8 cellular contexts compared by ENCODE assay signal in the genomic region with DNA sequence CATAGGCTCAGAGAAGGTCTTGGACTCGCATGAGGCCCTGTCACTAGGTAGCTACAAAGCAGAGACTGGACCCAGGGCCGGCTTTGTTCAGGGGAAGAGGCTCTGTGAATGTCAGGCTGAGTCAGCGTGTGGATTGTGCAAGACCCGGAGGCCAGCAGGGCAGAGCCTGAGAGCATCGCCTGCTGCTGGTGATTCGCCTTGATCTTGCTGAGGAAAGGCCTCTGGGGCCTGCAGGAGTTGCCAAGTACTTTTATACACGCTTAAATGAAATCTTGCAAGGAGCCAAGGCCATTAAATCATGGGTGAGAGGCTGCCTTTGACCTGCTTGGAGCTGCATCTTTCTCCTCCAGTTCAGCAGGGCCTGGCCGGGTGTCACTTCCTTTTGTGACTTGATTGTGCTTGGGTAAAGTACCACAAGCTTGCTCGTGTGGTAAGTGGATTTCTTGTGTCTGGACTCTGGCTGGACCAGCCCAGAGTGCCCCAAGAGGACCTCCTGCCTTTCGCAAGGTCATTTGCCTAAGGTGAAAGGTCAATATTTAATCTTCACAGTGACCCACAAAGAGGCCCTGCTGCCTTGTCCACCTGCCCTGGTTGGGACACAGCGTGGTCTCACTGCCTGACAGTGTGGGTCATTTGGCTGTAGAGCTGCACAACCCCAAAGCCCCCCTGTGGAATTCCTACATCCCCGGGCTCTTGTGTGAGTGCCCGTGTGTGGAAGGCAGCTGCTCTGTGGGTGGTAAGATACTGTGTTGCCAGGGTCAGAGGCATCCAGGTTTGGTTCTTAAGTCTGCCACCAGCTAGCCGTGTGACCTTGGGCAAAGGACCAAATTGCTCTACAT. TPM values are rescaled to one million over a fixed set of nuclear protein-coding genes. Genes with fewer than 3 reads are reported as not detected.
DNase-seq lines count a peak whose midpoint lies in the region; ATAC-seq and TF ChIP-seq lines count a peak whose summit lies in the region.

No MANE protein-coding gene starts in this region.

- no peaks in the 10 kb centered on the region for H3K27me3 Mint-ChIP-seq in WTC11 (ENCODE audit: low read depth)
- no peaks in the 10 kb centered on the region for H3K27me3 Mint-ChIP-seq in chondrocyte (ENCODE audit: low read depth)

- peak overlapping the region; percentile 23; the same call in 1 of the 2 replicates for H3K27ac Mint-ChIP-seq in WTC11
- peak overlapping the region; percentile 77 for H3K27ac Mint-ChIP-seq in chondrocyte (ENCODE audit: unreplicated experiment)

- POLR2A ChIA-PET in WTC11 (lab: Charles Lee) = interaction anchor here (0.5 to 1.1 kb wide), 2 partner anchors 12 to 38 kb away, joined by 3 to 5 read pairs; no protein-coding TSS in a partner anchor

- CTCF ChIA-PET in WTC11 (lab: Charles Lee) = interaction anchor here (0.9 to 20.7 kb wide), 3 partner anchors 12 to 45 kb away, joined by 4 to 802 read pairs (median 6); a partner anchor contains a TSS

- no peaks in the 10 kb centered on the region for H3K9me3 Mint-ChIP-seq in WTC11
- peaks cover 9% of the 10 kb centered on the region for H3K9me3 Mint-ChIP-seq in chondrocyte (ENCODE audit: low read depth)

- DNase-seq in AML-193 (lab: John Stamatoyannopoulos, UW) (peak; percentile 94), HS-5 (ENCODE audit: low read depth) (peak; percentile 86), WTC11 (ENCODE audit: low spot score) (no peak), chondrocyte (ENCODE audit: low spot score) (no peak), left lobe of liver (ENCODE audit: low spot score) (peak; percentile 93), NCI-H1694 (lab: John Stamatoyannopoulos, UW) (no peak)
- DNase-seq in stimulated activated CD4-positive, alpha-beta T cell treated with anti-CD3 and anti-CD28 coated beads, Interleukin-2, amount 100 ng/mL, for 24 hours = peak; percentile 72 to 74

- H3K4me3 Mint-ChIP-seq in WTC11 (no peak overlapping the region), chondrocyte (ENCODE audit: unreplicated experiment) (no peak overlapping the region)

- ATAC-seq in WTC11 (peak; percentile 46; the same call in 1 of the 2 replicates), left lobe of liver (peak; percentile 77), GM19035 (IDR thresholded peaks at IDR 0.05; ENCODE audit: unreplicated experiment) (no peak)

- H3K36me3 Mint-ChIP-seq in WTC11 (peaks cover 7% of the 10 kb centered on the region; the same call in 1 of the 2 replicates), chondrocyte (ENCODE audit: low read depth) (peaks cover 5% of the 10 kb centered on the region)

- H3K4me1 Mint-ChIP-seq in WTC11 (peaks cover 64% of the 10 kb centered on the region), chondrocyte (ENCODE audit: low read depth) (peaks cover 82% of the 10 kb centered on the region)

- TF ChIP-seq CTCF in WTC11 (IDR thresholded peaks at IDR 0.05) (no peak), chondrocyte (IDR thresholded peaks at IDR 0.05) (no peak)

TF ChIP-seq in WTC11, 78 proteins besides CTCF, POLR2A, EP300 and RAD21:
- peak; percentile 27; the same call in 1 of the 2 replicates for TF ChIP-seq GABPB1 (CRISPR knock-in tag; IDR thresholded peaks at IDR 0.05)
- TF ChIP-seq, protein P1, sequence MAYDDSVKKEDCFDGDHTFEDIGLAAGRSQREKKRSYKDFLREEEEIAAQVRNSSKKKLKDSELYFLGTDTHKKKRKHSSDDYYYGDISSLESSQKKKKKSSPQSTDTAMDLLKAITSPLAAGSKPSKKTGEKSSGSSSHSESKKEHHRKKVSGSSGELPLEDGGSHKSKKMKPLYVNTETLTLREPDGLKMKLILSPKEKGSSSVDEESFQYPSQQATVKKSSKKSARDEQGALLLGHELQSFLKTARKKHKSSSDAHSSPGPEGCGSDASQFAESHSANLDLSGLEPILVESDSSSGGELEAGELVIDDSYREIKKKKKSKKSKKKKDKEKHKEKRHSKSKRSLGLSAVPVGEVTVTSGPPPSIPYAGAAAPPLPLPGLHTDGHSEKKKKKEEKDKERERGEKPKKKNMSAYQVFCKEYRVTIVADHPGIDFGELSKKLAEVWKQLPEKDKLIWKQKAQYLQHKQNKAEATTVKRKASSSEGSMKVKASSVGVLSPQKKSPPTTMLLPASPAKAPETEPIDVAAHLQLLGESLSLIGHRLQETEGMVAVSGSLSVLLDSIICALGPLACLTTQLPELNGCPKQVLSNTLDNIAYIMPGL (CRISPR knock-in tag; IDR thresholded peaks at IDR 0.05) = no peak

RNA-seq across cellular contexts. Expression of a gene that starts 38.6 kb away (rescaled TPM):
- total RNA-seq in WTC11 (2021) (0.04 to 0.09 TPM in 2 of 3 replicates, not detected in the other), chondrocyte (0.07 TPM in 1 of 3 replicates, not detected in the others), left lobe of liver (not detected)

RNA-seq across cellular contexts. Expression of a gene that starts 44.9 kb away (rescaled TPM):
- total RNA-seq in WTC11 (2021) = 64.0 to 73.5 TPM (median 72.1 TPM) in 3 replicates
- 23.0 to 57.4 TPM (median 53.8 TPM) in 3 replicates for total RNA-seq in chondrocyte
- total RNA-seq in left lobe of liver = 31.3 TPM

Comparison
In these comparisons a context has a peak if more than half of its experiments do, and no peak if none do; other contexts are left out.
1. DNase-seq: peak in AML-193 (2 of 2), HS-5 (single experiment), left lobe of liver (single experiment) and stimulated activated CD4-positive, alpha-beta T cell treated with anti-CD3 and anti-CD28 coated beads, Interleukin-2, amount 100 ng/mL, for 24 hours (2 of 2); none in WTC11 (single experiment), chondrocyte (single experiment) and NCI-H1694 (single experiment).